Comparison of ENCODE assay signal across 9 cellular contexts in genomic region chr5:15598294-15598902, GRCh38.
DNase-seq lines count a peak whose midpoint lies in the region; ATAC-seq and TF ChIP-seq lines count a peak whose summit lies in the region.
"Had no signal": no experiment of that assay in that cellular context is flagged by ENCODE, and none has a peak within 500 bp of the region (broad histone marks: within the 10 kb centered on the region; RNA-seq: fewer than 3 reads in every experiment).

No MANE protein-coding gene starts in this region.

- in situ Hi-C loops in astrocyte of the spinal cord (cut with HindIII; ENCODE audit: low sequenced_read_pairs), result no loop called here

- no peaks in the 10 kb centered on the region for H3K9me3 ChIP-seq in neutrophil

- H3K4me3 ChIP-seq in astrocyte of the spinal cord (ENCODE audit: low read depth, low read length) (no peak overlapping the region), neutrophil (ENCODE audit: low read depth in 1 of 2, low read length in 1 of 2) (no peak overlapping the region)

- H3K36me3 ChIP-seq in neutrophil, result no peaks in the 10 kb centered on the region

- ATAC-seq in GM21786 (IDR thresholded peaks at IDR 0.05; ENCODE audit: unreplicated experiment), result no peak
- no peak for ATAC-seq in HG03469 (IDR thresholded peaks at IDR 0.05; ENCODE audit: unreplicated experiment)
- ATAC-seq in HG03439 (IDR thresholded peaks at IDR 0.05; ENCODE audit: unreplicated experiment), result no peak

- no peak overlapping the region for H3K27ac ChIP-seq in neutrophil
- H3K27ac ChIP-seq: epithelial cell of prostate had no signal

- DNase-seq in NCI-H2081 (lab: John Stamatoyannopoulos, UW), result peak; percentile 9 to 26
- no peak for DNase-seq in NCI-H2081 treated with DMSO at 0.1 percent for 48 hours (lab: John Stamatoyannopoulos, UW)
- peak; percentile 2 to 13 for DNase-seq in Kasumi-1 (lab: John Stamatoyannopoulos, UW)
- DNase-seq in astrocyte of the spinal cord (ENCODE audit: low read depth, low spot score), result no peak

- no peaks in the 10 kb centered on the region for H3K4me1 ChIP-seq in neutrophil (ENCODE audit: control insufficient read depth in 1 of 2, insufficient read depth in 1 of 2, low read depth in 1 of 2, low read length in 1 of 2)

- H3K27me3 ChIP-seq in neutrophil, result no peaks in the 10 kb centered on the region

- TF ChIP-seq CTCF in astrocyte of the spinal cord (IDR thresholded peaks at IDR 0.05; ENCODE audit: low read depth, low read length) (peak; percentile 66), neutrophil (IDR thresholded peaks at IDR 0.05) (peak; percentile 30)

Comparison
In these comparisons a context has a peak if more than half of its experiments do, and no peak if none do; other contexts are left out.
1. DNase-seq: peak in NCI-H2081 (2 of 2) and Kasumi-1 (2 of 2); none in NCI-H2081 treated with DMSO at 0.1 percent for 48 hours (single experiment) and astrocyte of the spinal cord (single experiment).